8 cellular contexts compared by ENCODE assay signal in genomic region chr2:108786008-108786353, GRCh38. TPM values are rescaled to one million over a fixed set of nuclear protein-coding genes. Genes with fewer than 3 reads are reported as not detected.
A peak's percentile ranks its signal among the peaks of the same experiment; 100 is the strongest.
DNase-seq lines count a peak whose midpoint lies in the region; ATAC-seq, FAIRE-seq and TF ChIP-seq lines count a peak whose summit lies in the region.

No MANE protein-coding gene starts in this region.

- H3K4me2 ChIP-seq in A549 (peak overlapping the region; percentile 95), GM12878 (ENCODE audit: control insufficient read depth, insufficient read depth) (peak overlapping the region; percentile 66), mesendoderm (ENCODE audit: low read length) (peak overlapping the region; percentile 89)

- no peaks in the 10 kb centered on the region for H3K9me3 ChIP-seq in A549
- H3K9me3 ChIP-seq in GM12878 (replicated peaks; ENCODE audit: control insufficient read depth, insufficient read depth, low read length) = no peaks in the 10 kb centered on the region

- ATAC-seq in A549 = peak in 1 of 2 experiments; percentile 23; a peak in 3 of 6 replicates
- ATAC-seq in HG02938 (IDR thresholded peaks at IDR 0.05; ENCODE audit: unreplicated experiment) = peak; percentile 10
- ATAC-seq in GM12878 = peak; percentile 14
- no peak for ATAC-seq in HG03521 (IDR thresholded peaks at IDR 0.05; ENCODE audit: unreplicated experiment)

- H3K36me3 ChIP-seq in GM12878 (ENCODE audit: control insufficient read depth in 2 of 2, insufficient read depth in 2 of 2, low read length in 1 of 2) (peaks cover 2 to 16% of the 10 kb centered on the region in 2 experiments; a peak in 3 of 4 replicates), mesendoderm (ENCODE audit: control insufficient read depth, insufficient read depth, low read length) (peaks cover 2% of the 10 kb centered on the region)

- no peak overlapping the region for H2BK5ac ChIP-seq in mesendoderm (ENCODE audit: low read length)

- no peak overlapping the region for H4K5ac ChIP-seq in mesendoderm (ENCODE audit: low read length)

- H3K4me1 ChIP-seq in A549 (peaks cover 10% of the 10 kb centered on the region; the same call in 2 of the 3 replicates), GM12878 (ENCODE audit: control insufficient read depth, insufficient read depth, low read length) (no peaks in the 10 kb centered on the region), mesendoderm (ENCODE audit: control insufficient read depth, low read depth, low read length) (no peaks in the 10 kb centered on the region)

- H4K20me1 ChIP-seq in GM12878 (ENCODE audit: control insufficient read depth, insufficient read depth) = no peaks in the 10 kb centered on the region

- no peak overlapping the region for H2BK15ac ChIP-seq in mesendoderm (replicated peaks; ENCODE audit: low read depth)

- H3K27me3 ChIP-seq in GM12878 (replicated peaks in 1 of 2; ENCODE audit: control insufficient read depth in 2 of 2, insufficient read depth in 2 of 2, low read length in 1 of 2) (no peaks in the 10 kb centered on the region), mesendoderm (ENCODE audit: insufficient read depth, low read length, poor library complexity) (no peaks in the 10 kb centered on the region)

- H3K18ac ChIP-seq in mesendoderm (ENCODE audit: low read length) = no peak overlapping the region

- H3K79me1 ChIP-seq in mesendoderm (ENCODE audit: low read length) = no peaks in the 10 kb centered on the region

- no TSS peak for BruUV-seq in GM12878 (replicated peaks; lab: Mats Ljungman, UMichigan)

- H4K8ac ChIP-seq in mesendoderm (ENCODE audit: low read depth, low read length) = no peak overlapping the region

- WGBS in A549 (ENCODE audit: missing lambda C conversion rate) = 0% methylated on average over 1 of the region's 1 CpG
- 0% methylated on average over 1 of the region's 1 CpG for WGBS in GM12878 (ENCODE audit: insufficient coverage, insufficient replicate concordance, low lambda C conversion rate, missing lambda C conversion rate)
- WGBS in mesendoderm (ENCODE audit: extremely low coverage, insufficient coverage, low lambda C conversion rate) = no CpG with 5 or more reads among the region's 1 CpG

- TF ChIP-seq RAD21 in A549 (conservative IDR thresholded peaks at IDR 0.05 in 1 of 2, IDR thresholded peaks at IDR 0.05 in 1 of 2) (no peak), GM12878 (IDR thresholded peaks at IDR 0.05; ENCODE audit: insufficient read depth, low read depth, low read length) (no peak)

- no peak overlapping the region for H2AK5ac ChIP-seq in mesendoderm (ENCODE audit: low read length)

- DNase-seq in A549 (ENCODE audit: low read depth in 1 of 2, low spot score in 1 of 2) (no peak), GM12878 (ENCODE audit: low read depth, low spot score) (no peak), mesendoderm (no peak), GM03348 (ENCODE audit: low spot score) (no peak), G401 (ENCODE audit: low spot score) (no peak), GM12891 (ENCODE audit: insufficient read length, low spot score) (no peak)

- TF ChIP-seq EP300 in A549 (IDR thresholded peaks at IDR 0.05) (no peak), GM12878 (IDR thresholded peaks at IDR 0.05; ENCODE audit: borderline replicate concordance in 1 of 2, control insufficient read depth in 1 of 2, low read depth in 2 of 2, low read length in 2 of 2) (no peak)

- peak overlapping the region; percentile 92; the same call in 1 of the 2 replicates for H2AFZ ChIP-seq in GM12878 (ENCODE audit: control insufficient read depth, low read depth, low read length)

- H3K9ac ChIP-seq in GM12878 (ENCODE audit: control insufficient read depth, insufficient read depth, low read length) (peak overlapping the region; percentile 80; the same call in 1 of the 2 replicates), mesendoderm (ENCODE audit: low read length) (peak overlapping the region; percentile 84)

- peak overlapping the region; percentile 90 for H3K56ac ChIP-seq in mesendoderm (ENCODE audit: low read length)

- no peak overlapping the region for H3K23ac ChIP-seq in mesendoderm (ENCODE audit: low read length)

- no peak overlapping the region for H3K4ac ChIP-seq in mesendoderm (ENCODE audit: low read depth, low read length)

- RAD21 ChIA-PET in GM12878 (lab: Charles Lee; ENCODE audit: unreplicated experiment) = interaction anchor here (1.8 kb wide), 1 partner anchor 9 kb away, joined by 11 read pairs; no protein-coding TSS in a partner anchor

- FAIRE-seq in A549 (lab: Jason Lieb, UNC) (no peak), GM12878 (lab: Jason Lieb, UNC) (no peak), GM12891 (lab: Jason Lieb, UNC) (no peak)

- TF ChIP-seq POLR2A in A549 (IDR thresholded peaks at IDR 0.05; ENCODE audit: low read length) = no peak
- no peak for TF ChIP-seq POLR2A in GM12878 (IDR thresholded peaks at IDR 0.05; ENCODE audit: low read depth, low read length)
- TF ChIP-seq POLR2A in GM12891 (IDR thresholded peaks at IDR 0.05; ENCODE audit: low read depth, low read length) = no peak

- POLR2A ChIA-PET in A549 (lab: Yijun Ruan, JAX) (no interaction called here), GM12878 (lab: Charles Lee) (interaction anchor here (0.6 to 1.6 kb wide), 3 partner anchors 10 to 744 kb away, joined by 4 to 7 read pairs (median 4); no protein-coding TSS in a partner anchor)

- in situ Hi-C loops in GM12878 (cut with MboI) (no loop called here), G401 (cut with HindIII; ENCODE audit: low sequenced_read_pairs) (no loop called here)

- H3K4me3 ChIP-seq in A549 (peak overlapping the region; percentile 86), GM12878 (peak overlapping the region; percentile 92), mesendoderm (ENCODE audit: low read length) (no peak overlapping the region)

- SMC1A ChIA-PET in GM12878 (lab: Charles Lee; ENCODE audit: uncharacterized antibody, unreplicated experiment) = interaction anchor here (0.6 to 1.6 kb wide), 4 partner anchors 9 to 1177 kb away, joined by 3 to 6 read pairs (median 4); no protein-coding TSS in a partner anchor

- H3K79me2 ChIP-seq in GM12878 (ENCODE audit: control insufficient read depth, insufficient read depth, low read length) (peaks cover 15% of the 10 kb centered on the region), mesendoderm (ENCODE audit: control insufficient read depth, insufficient read depth, low read length) (peaks cover 5% of the 10 kb centered on the region)

- CTCF ChIA-PET in A549 (lab: Yijun Ruan, JAX) = interaction anchor here (0.7 kb wide), 1 partner anchor 205 kb away, joined by 3 read pairs; no protein-coding TSS in a partner anchor
- CTCF ChIA-PET in GM12878 (lab: Yijun Ruan, JAX) = interaction anchor here (1.3 to 1.5 kb wide), 2 partner anchors 8 to 10 kb away, joined by 3 to 6 read pairs; no protein-coding TSS in a partner anchor

- no peak overlapping the region for H2BK120ac ChIP-seq in mesendoderm (ENCODE audit: low read depth, low read length)

- intact Hi-C loops in GM12878 (cut with micrococcal nuclease; ENCODE audit: unreplicated experiment) = no loop called here

- H3K27ac ChIP-seq in A549 (peak overlapping the region; percentile 83 to 96), GM12878 (ENCODE audit: control insufficient read depth, insufficient read depth) (peak overlapping the region; percentile 23; the same call in 1 of the 2 replicates), mesendoderm (ENCODE audit: low read depth, low read length) (peak overlapping the region; percentile 73)

- TF ChIP-seq CTCF in A549 (IDR thresholded peaks at IDR 0.05) (no peak), GM12878 (IDR thresholded peaks at IDR 0.05 in 2 of 3, conservative IDR thresholded peaks at IDR 0.05 in 1 of 3; ENCODE audit: control insufficient read depth in 2 of 3, extremely low read depth in 1 of 3, insufficient read depth in 1 of 3, low read depth in 3 of 3, low read length in 3 of 3) (no peak)

TF ChIP-seq in A549, 52 proteins besides CTCF, POLR2A, EP300 and RAD21 (continues in another document):
- no peak for TF ChIP-seq HES2 (IDR thresholded peaks at IDR 0.05)

TF ChIP-seq in GM12878, 131 proteins besides CTCF, POLR2A, EP300 and RAD21 (continues in another document):
- TF ChIP-seq DPF2 (IDR thresholded peaks at IDR 0.05) = no peak
- no peak for TF ChIP-seq ZNF622 (IDR thresholded peaks at IDR 0.05)

TF ChIP-seq in GM12891, 5 proteins besides CTCF, POLR2A, EP300 and RAD21:
- no peak for TF ChIP-seq POLR2AphosphoS5 (IDR thresholded peaks at IDR 0.05; ENCODE audit: low read depth, low read length)
- TF ChIP-seq POU2F2 (IDR thresholded peaks at IDR 0.05; ENCODE audit: low read depth, low read length) = no peak

RNA-seq across cellular contexts. Expression of gene CCDC138, which starts 0.6 kb away (rescaled TPM):
- polyA plus RNA-seq in A549 (2011; rRNA removed) (8.6 and 13.0 TPM in 2 replicates), A549 (2017; fragmentation: RNase III; extraction: RNeasy Plus Mini Kit Qiagen cat#74134 plus additional on column Dnase treatment) (9.7 to 12.2 TPM (median 10.4 TPM) in 3 replicates), GM12878 (2011; rRNA removed) (8.5 and 14.7 TPM in 2 replicates), GM12878 (2014; fragmentation: Illumina TruSeq; extraction: Trizol) (12.0 and 22.0 TPM in 2 replicates), GM12878 (2014; fragmentation: Nextera tagmentation; extraction: Ambion mirVana) (10 to 100 TPM; 13.6 to 16.9 TPM), GM12878 (2014; rRNA removed) (7.9 and 9.5 TPM in 2 replicates), GM12878 (2016; fragmentation: Nextera tagmentation; extraction: Ambion mirVana) (10 to 100 TPM; 18.7 to 19.4 TPM)
- polyA plus RNA-seq in A549 (2012; cell fraction: cytosol; rRNA removed) = 2.7 and 3.0 TPM in 2 replicates
- 3.3 and 5.3 TPM in 2 replicates for polyA plus RNA-seq in A549 (2012; cell fraction: nucleus; rRNA removed)
- polyA minus RNA-seq in A549 (2011; rRNA and poly(A)+ RNA removed) = 5.4 and 6.4 TPM in 2 replicates
- 47.3 and 59.2 TPM in 2 replicates for total RNA-seq in GM12878 (2013; cell fraction: nucleolus; rRNA removed)
- total RNA-seq in GM12878 (2014; rRNA removed) (10.3 and 12.3 TPM in 2 replicates), GM12878 (2014; rRNA removed; fragmentation: Illumina TruSeq; extraction: Trizol) (17.5 and 18.7 TPM in 2 replicates), GM12878 (2021) (9.5 and 12.4 TPM in 2 replicates)
- polyA plus RNA-seq in GM12878 (2011; ENCODE audit: low read depth) = 5.2 TPM
- polyA plus RNA-seq in GM12878 (2011; cell fraction: cytosol; rRNA removed) = 2.3 and 2.9 TPM in 2 replicates
- polyA plus RNA-seq in GM12878 (2011; cell fraction: nucleus; rRNA removed) = 5.5 and 7.7 TPM in 2 replicates
- polyA plus RNA-seq in GM12878 (2012) = 4.6 and 4.9 TPM in 2 replicates
- polyA minus RNA-seq in GM12878 (2011; rRNA and poly(A)+ RNA removed) = 7.6 and 10.0 TPM in 2 replicates
- 4.4 and 4.6 TPM in 2 replicates for polyA minus RNA-seq in GM12878 (2011; cell fraction: cytosol; rRNA and poly(A)+ RNA removed)
- 8.8 and 11.8 TPM in 2 replicates for polyA minus RNA-seq in GM12878 (2011; cell fraction: nucleus; rRNA and poly(A)+ RNA removed)
- polyA plus RNA-seq in mesendoderm (2013, experiment 1 of 2) = 19.4 TPM
- polyA plus RNA-seq in mesendoderm (2013, experiment 2 of 2) = 19.5 TPM
- total RNA-seq in G401 (2014; rRNA removed; shearing (Covaris generic)) = 19.1 and 23.0 TPM in 2 replicates
- polyA plus RNA-seq in GM12891 (2012; ENCODE audit: low read depth, missing spikeins) = 4.6 TPM

Comparison
In these comparisons a context has a peak if more than half of its experiments do, and no peak if none do; other contexts are left out.
1. H3K27ac ChIP-seq: peak in every context shown above with its lines; median percentile 90 in A549; 73 in mesendoderm; 23 in GM12878.